ENCODE assay signal across 8 cellular contexts in genomic region chr7:131105803-131106680, GRCh38.
A peak's percentile ranks its signal among the peaks of the same experiment; 100 is the strongest.
DNase-seq lines count a peak whose midpoint lies in the region; ATAC-seq and TF ChIP-seq lines count a peak whose summit lies in the region.

No MANE protein-coding gene starts in this region.

- peaks cover 0 to 18% (median 7%) of the 10 kb centered on the region in 11 experiments; a peak in 7 of 22 replicates for H3K27me3 ChIP-seq in BLaER1 treated with 17β-estradiol and CSF1 and Interleukin-3, amounts not matched to agents 10 nM and 100 nM

- peak overlapping the region; percentile 75 to 99 (median 87) for H3K4me3 ChIP-seq in BLaER1 treated with 17β-estradiol and CSF1 and Interleukin-3, amounts not matched to agents 10 nM and 100 nM
- H3K4me3 ChIP-seq in OCI-LY7 (ENCODE audit: low read depth, low read length, poor library complexity, severe bottlenecking), result peak overlapping the region; percentile 85

- peaks cover 34 to 59% (median 54%) of the 10 kb centered on the region in 10 experiments for H3K4me1 ChIP-seq in BLaER1 treated with 17β-estradiol and CSF1 and Interleukin-3, amounts not matched to agents 10 nM and 100 nM
- peaks cover 28% of the 10 kb centered on the region for H3K4me1 ChIP-seq in OCI-LY7 (ENCODE audit: insufficient read depth, low read length, poor library complexity, severe bottlenecking)

- peaks cover 91% of the 10 kb centered on the region for H3K79me2 ChIP-seq in OCI-LY7 (ENCODE audit: insufficient read depth, low read depth, low read length)

- DNase-seq in OCI-LY7 (ENCODE audit: low spot score) (peak; percentile 74), activated T-helper 1 cell treated with Interleukin-2 at 50 U/mL for 16 hours (ENCODE audit: low read depth) (peak; percentile 77), fibroblast of gingiva (ENCODE audit: low read depth) (peak; percentile 79), natural killer cell (peak; percentile 89)
- DNase-seq in stimulated activated naive CD4-positive, alpha-beta T cell (lab: John Stamatoyannopoulos, UW), result peak; percentile 84 to 91 (median 86)

- H3K9ac ChIP-seq in BLaER1 treated with 17β-estradiol and CSF1 and Interleukin-3, amounts not matched to agents 10 nM and 100 nM, result peak overlapping the region; percentile 87 to 99 (median 92)

- H3K27ac ChIP-seq in BLaER1 treated with 17β-estradiol and CSF1 and Interleukin-3, amounts not matched to agents 10 nM and 100 nM, result peak overlapping the region; percentile 78 to 98 (median 92)
- H3K27ac ChIP-seq in OCI-LY7 (ENCODE audit: low read depth, low read length, poor library complexity, severe bottlenecking), result peak overlapping the region; percentile 85

- POLR2A ChIA-PET in OCI-LY7 (lab: Charles Lee), result interaction anchor here (0.6 to 11.0 kb wide), 7 partner anchors 9 to 311 kb away, joined by 3 to 186 read pairs (median 3); no protein-coding TSS in a partner anchor

- CTCF ChIA-PET in OCI-LY7 (lab: Charles Lee; ENCODE audit: unreplicated experiment), result interaction anchor here (1.0 kb wide), 1 partner anchor 18 kb away, joined by 3 read pairs; no protein-coding TSS in a partner anchor

- peak overlapping the region; percentile 83 to 99 (median 97) for H3K4me2 ChIP-seq in BLaER1 treated with 17β-estradiol and CSF1 and Interleukin-3, amounts not matched to agents 10 nM and 100 nM
- H3K4me2 ChIP-seq in OCI-LY7 (ENCODE audit: low read length), result peak overlapping the region; percentile 100

- H3K36me3 ChIP-seq in BLaER1 treated with 17β-estradiol and CSF1 and Interleukin-3, amounts not matched to agents 10 nM and 100 nM, result peaks cover 0 to 32% (median 13%) of the 10 kb centered on the region in 11 experiments; a peak in 12 of 22 replicates
- peaks cover 48% of the 10 kb centered on the region for H3K36me3 ChIP-seq in OCI-LY7 (ENCODE audit: insufficient read depth, low read length)

- H2AFZ ChIP-seq in OCI-LY7 (ENCODE audit: low read length), result no peak overlapping the region

- no peaks in the 10 kb centered on the region for H3K9me3 ChIP-seq in BLaER1 treated with 17β-estradiol and CSF1 and Interleukin-3, amounts not matched to agents 10 nM and 100 nM (replicated peaks in 1 of 11)
- no peaks in the 10 kb centered on the region for H3K9me3 ChIP-seq in OCI-LY7 (ENCODE audit: low read length)

- H3K9me3 Mint-ChIP-seq in natural killer cell, result no peaks in the 10 kb centered on the region

- peak; percentile 46 for TF ChIP-seq POLR2A in GM19099 (IDR thresholded peaks at IDR 0.05; ENCODE audit: extremely low read depth, insufficient read length, low read depth)

- H3K36me3 Mint-ChIP-seq in natural killer cell, result no peaks in the 10 kb centered on the region

- H3K27me3 Mint-ChIP-seq in natural killer cell (ENCODE audit: low read depth in 2 of 2), result no peaks in the 10 kb centered on the region

- ATAC-seq in HG03439 (IDR thresholded peaks at IDR 0.05; ENCODE audit: unreplicated experiment) (peak; percentile 44), natural killer cell (peak; percentile 53 to 78 (median 69))

- peaks cover 33 to 51% (median 45%) of the 10 kb centered on the region in 11 experiments; a peak in 20 of 22 replicates for H4K20me1 ChIP-seq in BLaER1 treated with 17β-estradiol and CSF1 and Interleukin-3, amounts not matched to agents 10 nM and 100 nM
- H4K20me1 ChIP-seq in OCI-LY7 (ENCODE audit: insufficient read depth, low read length), result peaks cover 25% of the 10 kb centered on the region

- H3K9me2 ChIP-seq in OCI-LY7 (ENCODE audit: insufficient read depth, low read length), result no peaks in the 10 kb centered on the region

- peak overlapping the region; percentile 85 for H3K4me3 Mint-ChIP-seq in natural killer cell

- intact Hi-C loops in OCI-LY7 (cut with micrococcal nuclease; ENCODE audit: unreplicated experiment), result loop anchor here (2.0 to 5.0 kb wide), 4 partner anchors 37 to 319 kb away; no protein-coding TSS in a partner anchor
- intact Hi-C loops in natural killer cell (cut with micrococcal nuclease), result loop anchor here (1.0 to 5.0 kb wide), 4 partner anchors 34 to 316 kb away; no protein-coding TSS in a partner anchor

- TF ChIP-seq CTCF in OCI-LY7 (conservative IDR thresholded peaks at IDR 0.05; ENCODE audit: low read length) (no peak), natural killer cell (IDR thresholded peaks at IDR 0.05) (no peak)

- no TSS peak for BruUV-seq in OCI-LY7 (replicated peaks; lab: Mats Ljungman, UMichigan)

- H3K4me1 Mint-ChIP-seq in natural killer cell, result peaks cover 80 to 85% of the 10 kb centered on the region in 2 donors

- H3K27ac Mint-ChIP-seq in natural killer cell, result peak overlapping the region; percentile 98 to 99

Comparison
In these comparisons a context has a peak if more than half of its experiments do, and no peak if none do; other contexts are left out.
1. Peak in every context shown above with its lines: DNase-seq, ATAC-seq, H3K4me3 ChIP-seq and H3K27ac ChIP-seq.